11 cellular contexts compared by ENCODE assay signal in genomic region chr20:35901678-35902544, GRCh38. TPM values are rescaled to one million over a fixed set of nuclear protein-coding genes. Genes with fewer than 3 reads are reported as not detected.
A peak's percentile ranks its signal among the peaks of the same experiment; 100 is the strongest.
DNase-seq lines count a peak whose midpoint lies in the region; ATAC-seq and TF ChIP-seq lines count a peak whose summit lies in the region.
"Had no signal": no experiment of that assay in that cellular context is flagged by ENCODE, and none has a peak within 500 bp of the region (broad histone marks: within the 10 kb centered on the region; RNA-seq: fewer than 3 reads in every experiment).

No MANE protein-coding gene starts in this region.

- intact Hi-C loops in activated T-helper 1 cell treated with anti-CD3 and anti-CD28 coated beads, Interleukin-12 subunit alpha, Interleukin-12 subunit beta, Interleukin-2, Interleukin-4 antibody, amounts not matched to agents 30 ng/mL and 10 ng/mL and 1 ng/mL, durations not matched to agents 14 hours and 24 hours and 36 hours (cut with micrococcal nuclease), result no loop called here

- ATAC-seq in stimulated activated naive B cell treated with anti-CD40 and anti-IgM and Interleukin-4, amounts not matched to agents 10 μg/mL and 1 μg/mL and 100 μg/mL, for 72 hours (replicated peaks), result no peak
- no peak for ATAC-seq in GM19463 (IDR thresholded peaks at IDR 0.05; ENCODE audit: unreplicated experiment)
- ATAC-seq: naive thymus-derived CD8-positive, alpha-beta T cell had no signal

- H3K4me1 ChIP-seq in osteoblast (ENCODE audit: insufficient read depth, low read length), result peaks cover 24% of the 10 kb centered on the region

- no peaks in the 10 kb centered on the region for H3K27me3 Mint-ChIP-seq in stimulated activated naive B cell treated with anti-CD40 and anti-IgM and Interleukin-4, amounts not matched to agents 10 μg/mL and 1 μg/mL and 100 μg/mL, for 72 hours
- no peaks in the 10 kb centered on the region for H3K27me3 Mint-ChIP-seq in activated T-helper 1 cell treated with anti-CD3 and anti-CD28 coated beads, Interleukin-12 subunit alpha, Interleukin-12 subunit beta, Interleukin-2, Interleukin-4 antibody, amounts not matched to agents 30 ng/mL and 10 ng/mL and 1 ng/mL, durations not matched to agents 14 hours and 24 hours and 36 hours (ENCODE audit: insufficient read depth)
- H3K27me3 Mint-ChIP-seq: naive thymus-derived CD8-positive, alpha-beta T cell had no signal

- peaks cover 14 to 36% of the 10 kb centered on the region in 2 donors for H3K36me3 Mint-ChIP-seq in stimulated activated naive B cell treated with anti-CD40 and anti-IgM and Interleukin-4, amounts not matched to agents 10 μg/mL and 1 μg/mL and 100 μg/mL, for 72 hours
- peaks cover 20% of the 10 kb centered on the region for H3K36me3 Mint-ChIP-seq in activated T-helper 1 cell treated with anti-CD3 and anti-CD28 coated beads, Interleukin-12 subunit alpha, Interleukin-12 subunit beta, Interleukin-2, Interleukin-4 antibody, amounts not matched to agents 30 ng/mL and 10 ng/mL and 1 ng/mL, durations not matched to agents 14 hours and 24 hours and 36 hours (ENCODE audit: low read depth)

- H3K79me2 ChIP-seq in osteoblast (ENCODE audit: insufficient read depth, low read length), result peaks cover 41% of the 10 kb centered on the region

- H3K4me3 ChIP-seq in osteoblast (ENCODE audit: insufficient read depth, low read length), result no peak overlapping the region
- H3K4me3 ChIP-seq: dorsolateral prefrontal cortex, testis had no signal

- H2AFZ ChIP-seq in osteoblast (ENCODE audit: low read length), result no peak overlapping the region

- DNase-seq in EH (ENCODE audit: low read depth) (peak; percentile 93), NCI-H82 treated with DMSO at 0.1 percent for 48 hours (lab: John Stamatoyannopoulos, UW; ENCODE audit: unreplicated experiment) (peak; percentile 98), dedifferentiated amniotic fluid mesenchymal stem cell (ENCODE audit: extremely low spot score) (peak; percentile 82), osteoblast (ENCODE audit: insufficient read length, low spot score, missing footprints) (peak; percentile 94), NCI-H187 (lab: John Stamatoyannopoulos, UW) (no peak)
- no peak for DNase-seq in stimulated activated naive B cell treated with anti-CD40 and anti-IgM and Interleukin-4, amounts not matched to agents 10 μg/mL and 1 μg/mL and 100 μg/mL, for 72 hours
- no peak for DNase-seq in activated T-helper 1 cell treated with anti-CD3 and anti-CD28 coated beads, Interleukin-12 subunit alpha, Interleukin-12 subunit beta, Interleukin-2, Interleukin-4 antibody, amounts not matched to agents 30 ng/mL and 10 ng/mL and 1 ng/mL, durations not matched to agents 14 hours and 24 hours and 36 hours (ENCODE audit: low spot score)
- DNase-seq: dorsolateral prefrontal cortex; naive thymus-derived CD8-positive, alpha-beta T cell; testis had no signal

- peaks cover 8 to 13% of the 10 kb centered on the region in 2 donors for H3K4me1 Mint-ChIP-seq in stimulated activated naive B cell treated with anti-CD40 and anti-IgM and Interleukin-4, amounts not matched to agents 10 μg/mL and 1 μg/mL and 100 μg/mL, for 72 hours
- no peaks in the 10 kb centered on the region for H3K4me1 Mint-ChIP-seq in activated T-helper 1 cell treated with anti-CD3 and anti-CD28 coated beads, Interleukin-12 subunit alpha, Interleukin-12 subunit beta, Interleukin-2, Interleukin-4 antibody, amounts not matched to agents 30 ng/mL and 10 ng/mL and 1 ng/mL, durations not matched to agents 14 hours and 24 hours and 36 hours (ENCODE audit: low read depth)

- TF ChIP-seq CTCF in osteoblast (IDR thresholded peaks at IDR 0.05; ENCODE audit: extremely low read depth, low read depth, low read length), result no peak

- H3K4me3 Mint-ChIP-seq in stimulated activated naive B cell treated with anti-CD40 and anti-IgM and Interleukin-4, amounts not matched to agents 10 μg/mL and 1 μg/mL and 100 μg/mL, for 72 hours, result no peak overlapping the region
- H3K4me3 Mint-ChIP-seq in activated T-helper 1 cell treated with anti-CD3 and anti-CD28 coated beads, Interleukin-12 subunit alpha, Interleukin-12 subunit beta, Interleukin-2, Interleukin-4 antibody, amounts not matched to agents 30 ng/mL and 10 ng/mL and 1 ng/mL, durations not matched to agents 14 hours and 24 hours and 36 hours, result no peak overlapping the region
- H3K4me3 Mint-ChIP-seq: naive thymus-derived CD8-positive, alpha-beta T cell had no signal

- H3K27ac Mint-ChIP-seq in stimulated activated naive B cell treated with anti-CD40 and anti-IgM and Interleukin-4, amounts not matched to agents 10 μg/mL and 1 μg/mL and 100 μg/mL, for 72 hours, result no peak overlapping the region
- H3K27ac Mint-ChIP-seq in activated T-helper 1 cell treated with anti-CD3 and anti-CD28 coated beads, Interleukin-12 subunit alpha, Interleukin-12 subunit beta, Interleukin-2, Interleukin-4 antibody, amounts not matched to agents 30 ng/mL and 10 ng/mL and 1 ng/mL, durations not matched to agents 14 hours and 24 hours and 36 hours, result no peak overlapping the region

- H3K9me3 ChIP-seq in osteoblast (ENCODE audit: low read depth, low read length), result no peaks in the 10 kb centered on the region
- H3K9me3 ChIP-seq: testis had no signal

- peak overlapping the region; percentile 35 for H3K4me2 ChIP-seq in osteoblast (ENCODE audit: insufficient read depth, low read length)

- H3K9me3 Mint-ChIP-seq in stimulated activated naive B cell treated with anti-CD40 and anti-IgM and Interleukin-4, amounts not matched to agents 10 μg/mL and 1 μg/mL and 100 μg/mL, for 72 hours, result no peaks in the 10 kb centered on the region
- no peaks in the 10 kb centered on the region for H3K9me3 Mint-ChIP-seq in activated T-helper 1 cell treated with anti-CD3 and anti-CD28 coated beads, Interleukin-12 subunit alpha, Interleukin-12 subunit beta, Interleukin-2, Interleukin-4 antibody, amounts not matched to agents 30 ng/mL and 10 ng/mL and 1 ng/mL, durations not matched to agents 14 hours and 24 hours and 36 hours
- H3K9me3 Mint-ChIP-seq: naive thymus-derived CD8-positive, alpha-beta T cell had no signal

- H3K27ac ChIP-seq in osteoblast (ENCODE audit: low read depth, low read length), result peak overlapping the region; percentile 66
- H3K27ac ChIP-seq: testis had no signal

- no peaks in the 10 kb centered on the region for H3K27me3 ChIP-seq in osteoblast (ENCODE audit: insufficient read depth, low read length)
- H3K27me3 ChIP-seq: dorsolateral prefrontal cortex, testis had no signal

- peaks cover 24% of the 10 kb centered on the region for H4K20me1 ChIP-seq in osteoblast (ENCODE audit: insufficient read depth, low read length)

- H3K36me3 ChIP-seq in osteoblast (ENCODE audit: insufficient read depth, low read length), result peaks cover 35% of the 10 kb centered on the region

RNA-seq across cellular contexts. Expression of gene SCAND1, which starts 52.4 kb away (rescaled TPM):
- total RNA-seq in osteoblast, result 69.8 and 74.6 TPM in 2 replicates
- total RNA-seq in activated T-helper 1 cell treated with anti-CD3 and anti-CD28 coated beads, Interleukin-12 subunit alpha, Interleukin-12 subunit beta, Interleukin-2, Interleukin-4 antibody, amounts not matched to agents 30 ng/mL and 10 ng/mL and 1 ng/mL, durations not matched to agents 14 hours and 24 hours and 36 hours, result 39.7 and 41.2 TPM in 2 replicates

Comparison
In these comparisons a context has a peak if more than half of its experiments do, and no peak if none do; other contexts are left out.
1. DNase-seq: peak in EH (single experiment), NCI-H82 treated with DMSO at 0.1 percent for 48 hours (single experiment), dedifferentiated amniotic fluid mesenchymal stem cell (single experiment) and osteoblast (single experiment); none in stimulated activated naive B cell treated with anti-CD40 and anti-IgM and Interleukin-4, amounts not matched to agents 10 μg/mL and 1 μg/mL and 100 μg/mL, for 72 hours (single experiment), activated T-helper 1 cell treated with anti-CD3 and anti-CD28 coated beads, Interleukin-12 subunit alpha, Interleukin-12 subunit beta, Interleukin-2, Interleukin-4 antibody, amounts not matched to agents 30 ng/mL and 10 ng/mL and 1 ng/mL, durations not matched to agents 14 hours and 24 hours and 36 hours (single experiment) and NCI-H187 (0 of 2).